Comparison of ENCODE assay signal across 8 cellular contexts in genomic region chr2:216012830-216013079, GRCh38. TPM values are rescaled to one million over a fixed set of nuclear protein-coding genes. Genes with fewer than 3 reads are reported as not detected.
DNase-seq lines count a peak whose midpoint lies in the region; FAIRE-seq and TF ChIP-seq lines count a peak whose summit lies in the region.

No MANE protein-coding gene starts in this region.

- no peaks in the 10 kb centered on the region for H3K36me3 ChIP-seq in CD4-positive, alpha-beta memory T cell (ENCODE audit: insufficient read depth, low read length)
- H3K36me3 ChIP-seq in OCI-LY3 (replicated peaks; ENCODE audit: low read depth, low read length): peaks cover 12% of the 10 kb centered on the region
- no peaks in the 10 kb centered on the region for H3K36me3 ChIP-seq in endothelial cell of umbilical vein (ENCODE audit: control insufficient read depth in 2 of 2, extremely low read depth in 1 of 2, insufficient read depth in 2 of 2, low read length in 2 of 2)
- H3K36me3 ChIP-seq in neuronal stem cell (replicated peaks in 1 of 2; ENCODE audit: control insufficient read depth in 2 of 2, insufficient read depth in 2 of 2, low read length in 2 of 2): no peaks in the 10 kb centered on the region

- H3K9me1 ChIP-seq in endothelial cell of umbilical vein (replicated peaks; ENCODE audit: control insufficient read depth, extremely low read depth, insufficient read depth, low read length): no peaks in the 10 kb centered on the region

- H3K79me2 ChIP-seq in OCI-LY3 (ENCODE audit: low read length) (peaks cover 68% of the 10 kb centered on the region), endothelial cell of umbilical vein (ENCODE audit: control insufficient read depth, insufficient read depth, low read length) (no peaks in the 10 kb centered on the region)

- H3K14ac ChIP-seq in neuronal stem cell (ENCODE audit: low read length): peak overlapping the region; percentile 76

- no peak overlapping the region for H3K18ac ChIP-seq in neuronal stem cell (ENCODE audit: low read length)

- H2BK15ac ChIP-seq in neuronal stem cell (ENCODE audit: low read length): no peak overlapping the region

- WGBS in neuronal stem cell (ENCODE audit: extremely low coverage in 2 of 2, insufficient read length in 2 of 2, insufficient replicate concordance in 1 of 2), 2 donors: no CpG with 5 or more reads among the region's 6 CpGs

- H3K4me3 ChIP-seq in CD4-positive, alpha-beta memory T cell (ENCODE audit: low read length in 2 of 2): peak overlapping the region in 1 of 2 donors; percentile 63
- H3K4me3 ChIP-seq in OCI-LY3 (ENCODE audit: low read length) (peak overlapping the region; percentile 98), endothelial cell of umbilical vein (replicated peaks in 1 of 3; ENCODE audit: insufficient read depth in 1 of 3, low read depth in 1 of 3, low read length in 3 of 3) (peak overlapping the region; percentile 62 to 80 (median 72)), neuronal stem cell (ENCODE audit: low read length in 2 of 2) (peak overlapping the region; percentile 69 to 84)

- H3K9me3 ChIP-seq in CD4-positive, alpha-beta memory T cell (ENCODE audit: control insufficient read depth in 1 of 2, low read length in 2 of 2): no peaks in the 10 kb centered on the region
- H3K9me3 ChIP-seq in OCI-LY3 (ENCODE audit: insufficient read depth, low read length) (no peaks in the 10 kb centered on the region), endothelial cell of umbilical vein (replicated peaks; ENCODE audit: control insufficient read depth, insufficient read depth, low read length) (no peaks in the 10 kb centered on the region), neuronal stem cell (replicated peaks in 1 of 2; ENCODE audit: control insufficient read depth in 2 of 2, insufficient read depth in 1 of 2, low read depth in 1 of 2, low read length in 2 of 2) (no peaks in the 10 kb centered on the region)

- dilution Hi-C loops in endothelial cell of umbilical vein (cut with MboI; ENCODE audit: extremely low pct_ligation_motif_present, low sequenced_read_pairs): no loop called here

- H3K27me3 ChIP-seq in CD4-positive, alpha-beta memory T cell (ENCODE audit: insufficient read depth, low read length): no peaks in the 10 kb centered on the region
- no peaks in the 10 kb centered on the region for H3K27me3 ChIP-seq in OCI-LY3 (ENCODE audit: low read depth, low read length)
- no peaks in the 10 kb centered on the region for H3K27me3 ChIP-seq in endothelial cell of umbilical vein (ENCODE audit: control insufficient read depth in 2 of 2, insufficient read depth in 2 of 2, low read length in 2 of 2)
- H3K27me3 ChIP-seq in neuronal stem cell (ENCODE audit: control insufficient read depth in 3 of 3, insufficient read depth in 3 of 3, low read depth in 1 of 3, low read length in 3 of 3): no peaks in the 10 kb centered on the region

- H3K4me2 ChIP-seq in OCI-LY3 (ENCODE audit: low read length) (peak overlapping the region; percentile 95), endothelial cell of umbilical vein (ENCODE audit: insufficient read depth, low read length) (peak overlapping the region; percentile 93), neuronal stem cell (ENCODE audit: insufficient read depth, low read length, poor library complexity, severe bottlenecking) (peak overlapping the region; percentile 60)

- no peak overlapping the region for H2BK5ac ChIP-seq in neuronal stem cell (ENCODE audit: low read length)

- H4K91ac ChIP-seq in neuronal stem cell (ENCODE audit: low read depth, low read length, poor library complexity): no peak overlapping the region

- POLR2A ChIA-PET in CD4-positive, alpha-beta memory T cell (lab: Charles Lee; ENCODE audit: partially characterized antibody): no interaction called here
- POLR2A ChIA-PET in endothelial cell of umbilical vein (lab: Charles Lee): no interaction called here

- no peak overlapping the region for H2BK12ac ChIP-seq in neuronal stem cell (ENCODE audit: low read length)

- H3K36me3 Mint-ChIP-seq in CD4-positive, alpha-beta memory T cell: no peaks in the 10 kb centered on the region

- intact Hi-C loops in CD4-positive, alpha-beta memory T cell (cut with micrococcal nuclease): loop anchor here (1.0 to 10.0 kb wide), 4 partner anchors 11 to 1205 kb away; partner anchors contain the start of genes ATIC and BARD1
- intact Hi-C loops in endothelial cell of umbilical vein (cut with micrococcal nuclease): loop anchor here (1.0 kb wide), 1 partner anchor 62 kb away; no protein-coding TSS in a partner anchor

- H3K79me1 ChIP-seq in neuronal stem cell (ENCODE audit: low read depth, low read length): no peaks in the 10 kb centered on the region

- no TSS peak for BruUV-seq in endothelial cell of umbilical vein (replicated peaks; lab: Mats Ljungman, UMichigan)

- TF ChIP-seq POLR2A in endothelial cell of umbilical vein (IDR thresholded peaks at IDR 0.05; ENCODE audit: low read depth, low read length): no peak

- H3K9me3 Mint-ChIP-seq in CD4-positive, alpha-beta memory T cell: no peaks in the 10 kb centered on the region

- H2AFZ ChIP-seq in OCI-LY3 (ENCODE audit: low read depth, low read length) (no peak overlapping the region), endothelial cell of umbilical vein (ENCODE audit: low read depth, low read length) (peak overlapping the region; percentile 95), neuronal stem cell (ENCODE audit: low read length) (peak overlapping the region; percentile 99)

- no peaks in the 10 kb centered on the region for H3K27me3 Mint-ChIP-seq in CD4-positive, alpha-beta memory T cell

- H4K8ac ChIP-seq in neuronal stem cell (ENCODE audit: low read depth, low read length): no peak overlapping the region

- no peak for FAIRE-seq in endothelial cell of umbilical vein (lab: Jason Lieb, UNC)

- no peak overlapping the region for H2BK120ac ChIP-seq in neuronal stem cell (ENCODE audit: low read depth, low read length)

- peaks cover 47% of the 10 kb centered on the region for H3K4me1 ChIP-seq in CD4-positive, alpha-beta memory T cell (ENCODE audit: insufficient read depth, low read length)
- H3K4me1 ChIP-seq in OCI-LY3 (ENCODE audit: low read length): peaks cover 61% of the 10 kb centered on the region
- H3K4me1 ChIP-seq in endothelial cell of umbilical vein (ENCODE audit: control insufficient read depth, extremely low read depth, insufficient read depth, low read length): peaks cover 7% of the 10 kb centered on the region
- peaks cover 2 to 14% of the 10 kb centered on the region in 2 donors for H3K4me1 ChIP-seq in neuronal stem cell (ENCODE audit: control insufficient read depth in 2 of 2, insufficient read depth in 1 of 2, low read depth in 1 of 2, low read length in 2 of 2)

- peak overlapping the region; percentile 97 for H3K9ac ChIP-seq in OCI-LY3 (ENCODE audit: low read length)
- H3K9ac ChIP-seq in endothelial cell of umbilical vein (replicated peaks; ENCODE audit: extremely low read depth, insufficient read depth, low read length): peak overlapping the region; percentile 64
- H3K9ac ChIP-seq in neuronal stem cell (ENCODE audit: low read depth, low read length, poor library complexity): no peak overlapping the region

- TF ChIP-seq CTCF in OCI-LY3 (IDR thresholded peaks at IDR 0.05; ENCODE audit: low read depth, low read length) (no peak), endothelial cell of umbilical vein (IDR thresholded peaks at IDR 0.05; ENCODE audit: extremely low read depth in 1 of 2, insufficient read depth in 1 of 2, low read depth in 1 of 2, low read length in 2 of 2) (no peak)

- H4K20me1 ChIP-seq in OCI-LY3 (ENCODE audit: insufficient read depth, low read length): peaks cover 20% of the 10 kb centered on the region
- no peaks in the 10 kb centered on the region for H4K20me1 ChIP-seq in endothelial cell of umbilical vein (replicated peaks; ENCODE audit: control insufficient read depth, extremely low read depth, insufficient read depth, low read length)

- DNase-seq in CD4-positive, alpha-beta memory T cell: no peak
- DNase-seq in endothelial cell of umbilical vein (ENCODE audit: low read depth, low spot score): no peak
- no peak for DNase-seq in neuronal stem cell (ENCODE audit: low spot score)
- no peak for DNase-seq in stimulated activated CD4-positive, alpha-beta T cell treated with anti-CD3 and anti-CD28 coated beads, Interleukin-2, amount 100 ng/mL, for 48 hours
- no peak for DNase-seq in GM19238 (ENCODE audit: insufficient read length, low spot score)
- DNase-seq in activated CD4-positive, CD25-positive, alpha-beta regulatory T cell (lab: John Stamatoyannopoulos, UW): no peak
- DNase-seq in NCI-H2029 (lab: John Stamatoyannopoulos, UW): no peak

- CTCF ChIA-PET in CD4-positive, alpha-beta memory T cell (lab: Charles Lee; ENCODE audit: partially characterized antibody): interaction anchor here (1.1 to 3.7 kb wide), 4 partner anchors 10 to 62 kb away, joined by 3 to 27 read pairs (median 4); no protein-coding TSS in a partner anchor
- CTCF ChIA-PET in endothelial cell of umbilical vein (lab: Charles Lee): interaction anchor here (1.0 to 2.3 kb wide), 5 partner anchors 10 to 63 kb away, joined by 3 to 11 read pairs (median 9); no protein-coding TSS in a partner anchor

- peak overlapping the region in 6 of 7 donors; percentile 54 to 88 (median 66) for H3K27ac Mint-ChIP-seq in CD4-positive, alpha-beta memory T cell

- H3K4me3 Mint-ChIP-seq in CD4-positive, alpha-beta memory T cell: peak overlapping the region; percentile 83 to 92 (median 90)

- no peak overlapping the region for H2AK5ac ChIP-seq in neuronal stem cell (ENCODE audit: low read depth, low read length)

- no peak overlapping the region for H3K23ac ChIP-seq in neuronal stem cell (ENCODE audit: low read depth, low read length, poor library complexity)

- H3K27ac ChIP-seq in CD4-positive, alpha-beta memory T cell (ENCODE audit: low read depth, low read length): no peak overlapping the region
- H3K27ac ChIP-seq in OCI-LY3 (ENCODE audit: low read length) (peak overlapping the region; percentile 85), endothelial cell of umbilical vein (ENCODE audit: insufficient read depth, low read depth, low read length) (no peak overlapping the region), neuronal stem cell (replicated peaks; ENCODE audit: low read length) (no peak overlapping the region)

- no peak overlapping the region for H3K4ac ChIP-seq in neuronal stem cell (ENCODE audit: low read length)

- H3K4me1 Mint-ChIP-seq in CD4-positive, alpha-beta memory T cell: peaks cover 39 to 57% (median 46%) of the 10 kb centered on the region in 4 donors

RNA-seq across cellular contexts. Expression of gene MREG, which starts 0.6 kb away (rescaled TPM):
- total RNA-seq in CD4-positive, alpha-beta memory T cell: 1 to 10 TPM; 7.4 TPM
- polyA plus RNA-seq in CD4-positive, alpha-beta memory T cell: 1 to 10 TPM in 1 of 2 donors, under 1 TPM in 1; 0.11 to 2.1 TPM
- total RNA-seq in endothelial cell of umbilical vein: 3.1 and 3.9 TPM in 2 replicates
- 0.37 and 0.41 TPM in 2 replicates for polyA plus RNA-seq in endothelial cell of umbilical vein
- polyA plus RNA-seq in endothelial cell of umbilical vein (2011; cell fraction: cytosol; rRNA removed): 0.53 and 0.72 TPM in 2 replicates
- 1.0 and 1.1 TPM in 2 replicates for polyA plus RNA-seq in endothelial cell of umbilical vein (2011; cell fraction: nucleus; rRNA removed)
- 2.5 and 4.1 TPM in 2 replicates for polyA plus RNA-seq in endothelial cell of umbilical vein (2012)
- 0.58 and 1.6 TPM in 2 replicates for polyA minus RNA-seq in endothelial cell of umbilical vein
- polyA minus RNA-seq in endothelial cell of umbilical vein (2011; cell fraction: cytosol; rRNA and poly(A)+ RNA removed): 3.2 TPM
- polyA minus RNA-seq in endothelial cell of umbilical vein (2011; cell fraction: nucleus; rRNA and poly(A)+ RNA removed): 0.43 and 0.53 TPM in 2 replicates
- polyA plus RNA-seq in neuronal stem cell (2013, experiment 1 of 2): 5.0 TPM
- 5.1 TPM for polyA plus RNA-seq in neuronal stem cell (2013, experiment 2 of 2)
